Comparison of ENCODE assay signal across 17 cellular contexts in genomic region chr15:75158402-75158801, GRCh38. TPM values are rescaled to one million over a fixed set of nuclear protein-coding genes. Genes with fewer than 3 reads are reported as not detected.
DNase-seq lines count a peak whose midpoint lies in the region; ATAC-seq and TF ChIP-seq lines count a peak whose summit lies in the region.
"Had no signal": no experiment of that assay in that cellular context is flagged by ENCODE, and none has a peak within 500 bp of the region (broad histone marks: within the 10 kb centered on the region; RNA-seq: fewer than 3 reads in every experiment).

No MANE protein-coding gene starts in this region.

- TF ChIP-seq CTCF in GM23338 (conservative IDR thresholded peaks at IDR 0.05; ENCODE audit: low read depth in 2 of 2) (no peak), body of pancreas (IDR thresholded peaks at IDR 0.05) (no peak), neural crest cell (conservative IDR thresholded peaks at IDR 0.05) (no peak), natural killer cell (IDR thresholded peaks at IDR 0.05) (no peak)

- H3K9me3 ChIP-seq in body of pancreas = no peaks in the 10 kb centered on the region
- H3K9me3 ChIP-seq: HAP-1 had no signal

- H3K4me1 Mint-ChIP-seq in GM23338 = peaks cover 6% of the 10 kb centered on the region; the same call in 2 of the 3 replicates
- no peaks in the 10 kb centered on the region for H3K4me1 Mint-ChIP-seq in neural crest cell
- peaks cover 0 to 13% of the 10 kb centered on the region in 2 donors for H3K4me1 Mint-ChIP-seq in natural killer cell
- H3K4me1 Mint-ChIP-seq in activated CD4-positive, alpha-beta memory T cell treated with anti-CD3 and anti-CD28 coated beads, Interleukin-2, amount 10 ng/mL, durations not matched to agents 7 days and 5 days = peaks cover 8% of the 10 kb centered on the region
- H3K4me1 Mint-ChIP-seq: CD8-positive, alpha-beta memory T cell had no signal

- no peak for TF ChIP-seq POLR2A in body of pancreas (IDR thresholded peaks at IDR 0.05)

- ATAC-seq in GM23338 (peak; percentile 37), body of pancreas (no peak), natural killer cell (no peak)

- no peaks in the 10 kb centered on the region for H3K9me2 ChIP-seq in GM23338 (ENCODE audit: insufficient read depth)

- WGBS in body of pancreas, 2 donors = 81 to 90% methylated on average over 7 of the region's 7 CpGs

- POLR2A ChIA-PET in activated CD4-positive, alpha-beta memory T cell treated with anti-CD3 and anti-CD28 coated beads, Interleukin-2, amount 10 ng/mL, durations not matched to agents 7 days and 5 days (lab: Charles Lee) = interaction anchor here (1.6 kb wide), 1 partner anchor 91 kb away, joined by 4 read pairs; no protein-coding TSS in a partner anchor

- H3K36me3 ChIP-seq in GM23338 (ENCODE audit: insufficient read depth) (no peaks in the 10 kb centered on the region), body of pancreas (replicated peaks in 1 of 2; ENCODE audit: insufficient read depth in 1 of 2, low read depth in 2 of 2) (no peaks in the 10 kb centered on the region)
- H3K36me3 ChIP-seq: HAP-1 had no signal

- H3K27me3 Mint-ChIP-seq in GM23338 (ENCODE audit: insufficient read depth, low read depth, poor library complexity) (peaks cover 10% of the 10 kb centered on the region), neural crest cell (ENCODE audit: low read depth) (no peaks in the 10 kb centered on the region), natural killer cell (ENCODE audit: low read depth in 2 of 2) (no peaks in the 10 kb centered on the region)
- H3K27me3 Mint-ChIP-seq in activated CD4-positive, alpha-beta memory T cell treated with anti-CD3 and anti-CD28 coated beads, Interleukin-2, amount 10 ng/mL, durations not matched to agents 7 days and 5 days = peaks cover 18% of the 10 kb centered on the region
- H3K27me3 Mint-ChIP-seq: B cell had no signal

- no peak overlapping the region for H3K4me2 ChIP-seq in GM23338

- no peak for DNase-seq in GM23338 (ENCODE audit: low spot score)
- DNase-seq in body of pancreas = no peak
- no peak for DNase-seq in neural crest cell (ENCODE audit: low read depth, low spot score)
- DNase-seq in posterior vena cava (ENCODE audit: low spot score) = peak; percentile 66
- no peak for DNase-seq in natural killer cell
- DNase-seq in EL = no peak
- no peak for DNase-seq in activated CD4-positive, alpha-beta memory T cell treated with anti-CD3 and anti-CD28 coated beads, Interleukin-2, amount 10 ng/mL, durations not matched to agents 7 days and 5 days
- DNase-seq: C1 segment of cervical spinal cord; CD4-positive, CD25-positive, alpha-beta regulatory T cell; CD8-positive, alpha-beta memory T cell; COR-L47; DMS 273 treated with DMSO at 0.1 percent for 48 hours; DMS53; DND-41; GOT3 had no signal

- H3K4me3 ChIP-seq in GM23338 = no peak overlapping the region
- H3K4me3 ChIP-seq in body of pancreas = no peak overlapping the region
- H3K4me3 ChIP-seq: HAP-1 had no signal

- no peaks in the 10 kb centered on the region; the same call in 1 of the 2 replicates for H3K4me1 ChIP-seq in GM23338 (ENCODE audit: insufficient read depth)
- H3K4me1 ChIP-seq in body of pancreas = peaks cover 16% of the 10 kb centered on the region
- H3K4me1 ChIP-seq: HAP-1 had no signal

- H3F3A ChIP-seq in GM23338 (replicated peaks; ENCODE audit: low read depth) = no peaks in the 10 kb centered on the region

- H3K4me3 Mint-ChIP-seq in GM23338 (no peak overlapping the region), neural crest cell (no peak overlapping the region), natural killer cell (no peak overlapping the region)
- no peak overlapping the region for H3K4me3 Mint-ChIP-seq in activated CD4-positive, alpha-beta memory T cell treated with anti-CD3 and anti-CD28 coated beads, Interleukin-2, amount 10 ng/mL, durations not matched to agents 7 days and 5 days
- H3K4me3 Mint-ChIP-seq: B cell; CD4-positive, CD25-positive, alpha-beta regulatory T cell; CD8-positive, alpha-beta memory T cell had no signal

- H3K79me2 ChIP-seq in GM23338 (replicated peaks; ENCODE audit: insufficient read depth) = no peaks in the 10 kb centered on the region

- H3K36me3 Mint-ChIP-seq in GM23338 (ENCODE audit: low read depth) (no peaks in the 10 kb centered on the region), neural crest cell (ENCODE audit: low read depth) (no peaks in the 10 kb centered on the region), natural killer cell (no peaks in the 10 kb centered on the region)
- no peaks in the 10 kb centered on the region for H3K36me3 Mint-ChIP-seq in activated CD4-positive, alpha-beta memory T cell treated with anti-CD3 and anti-CD28 coated beads, Interleukin-2, amount 10 ng/mL, durations not matched to agents 7 days and 5 days (ENCODE audit: low read depth)
- H3K36me3 Mint-ChIP-seq: CD4-positive, CD25-positive, alpha-beta regulatory T cell; CD8-positive, alpha-beta memory T cell had no signal

- H3K27me3 ChIP-seq in GM23338 (ENCODE audit: insufficient read depth) = no peaks in the 10 kb centered on the region
- H3K27me3 ChIP-seq in body of pancreas = no peaks in the 10 kb centered on the region

- H3K27ac Mint-ChIP-seq in GM23338 (no peak overlapping the region), neural crest cell (ENCODE audit: unreplicated experiment) (peak overlapping the region; percentile 43), natural killer cell (no peak overlapping the region)
- no peak overlapping the region for H3K27ac Mint-ChIP-seq in activated CD4-positive, alpha-beta memory T cell treated with anti-CD3 and anti-CD28 coated beads, Interleukin-2, amount 10 ng/mL, durations not matched to agents 7 days and 5 days
- H3K27ac Mint-ChIP-seq: B cell; CD4-positive, CD25-positive, alpha-beta regulatory T cell; CD8-positive, alpha-beta memory T cell had no signal

- CTCF ChIA-PET in activated CD4-positive, alpha-beta memory T cell treated with anti-CD3 and anti-CD28 coated beads, Interleukin-2, amount 10 ng/mL, durations not matched to agents 7 days and 5 days (lab: Charles Lee) = no interaction called here

- intact Hi-C loops in body of pancreas (cut with DNase I) = no loop called here
- intact Hi-C loops in posterior vena cava (cut with DNase I) = no loop called here
- intact Hi-C loops in natural killer cell (cut with micrococcal nuclease) = no loop called here

- H3K9me3 Mint-ChIP-seq in GM23338 = no peaks in the 10 kb centered on the region; the same call in 2 of the 3 replicates
- no peaks in the 10 kb centered on the region for H3K9me3 Mint-ChIP-seq in neural crest cell
- H3K9me3 Mint-ChIP-seq in natural killer cell = no peaks in the 10 kb centered on the region
- H3K9me3 Mint-ChIP-seq in activated CD4-positive, alpha-beta memory T cell treated with anti-CD3 and anti-CD28 coated beads, Interleukin-2, amount 10 ng/mL, durations not matched to agents 7 days and 5 days = no peaks in the 10 kb centered on the region
- H3K9me3 Mint-ChIP-seq: CD4-positive, CD25-positive, alpha-beta regulatory T cell; CD8-positive, alpha-beta memory T cell had no signal

- no peak overlapping the region for H3K27ac ChIP-seq in GM23338 (ENCODE audit: low read depth)
- H3K27ac ChIP-seq in body of pancreas = peak overlapping the region; percentile 58 to 77 (median 72)

- H2AFZ ChIP-seq in GM23338 = no peak overlapping the region; the same call in 1 of the 2 replicates

- no peaks in the 10 kb centered on the region for H4K20me1 ChIP-seq in GM23338 (replicated peaks; ENCODE audit: insufficient read depth)

TF ChIP-seq in GM23338, 12 proteins besides CTCF, POLR2A, EP300 and RAD21 (continues in another document):
- TF ChIP-seq EZH2phosphoT487 (IDR thresholded peaks at IDR 0.05; ENCODE audit: unreplicated experiment) (no peak), NANOG (IDR thresholded peaks at IDR 0.05; ENCODE audit: borderline replicate concordance) (no peak)

RNA-seq across cellular contexts. Expression of gene C15orf39, which starts 43.3 kb away (rescaled TPM):
- 48.5 and 54.1 TPM in 2 replicates for total RNA-seq in GM23338 (2014; rRNA removed; shearing (Covaris generic))
- polyA plus RNA-seq in GM23338 (2016; fragmentation: Nextera tagmentation; extraction: Ambion mirVana) = 13.4 and 13.9 TPM in 2 replicates
- total RNA-seq in body of pancreas (10 to 100 TPM; 12.5 to 30.3 TPM), neural crest cell (23.8 and 29.5 TPM in 2 replicates), posterior vena cava (10 to 100 TPM; 25.8 to 26.4 TPM), natural killer cell (10 to 100 TPM; 63.5 to 89.2 (median 70.1) TPM)
- total RNA-seq in activated CD4-positive, alpha-beta memory T cell treated with anti-CD3 and anti-CD28 coated beads, Interleukin-2, amount 10 ng/mL, durations not matched to agents 7 days and 5 days = 10 to 100 TPM; 65.0 to 69.2 TPM
